In the genomic region with DNA sequence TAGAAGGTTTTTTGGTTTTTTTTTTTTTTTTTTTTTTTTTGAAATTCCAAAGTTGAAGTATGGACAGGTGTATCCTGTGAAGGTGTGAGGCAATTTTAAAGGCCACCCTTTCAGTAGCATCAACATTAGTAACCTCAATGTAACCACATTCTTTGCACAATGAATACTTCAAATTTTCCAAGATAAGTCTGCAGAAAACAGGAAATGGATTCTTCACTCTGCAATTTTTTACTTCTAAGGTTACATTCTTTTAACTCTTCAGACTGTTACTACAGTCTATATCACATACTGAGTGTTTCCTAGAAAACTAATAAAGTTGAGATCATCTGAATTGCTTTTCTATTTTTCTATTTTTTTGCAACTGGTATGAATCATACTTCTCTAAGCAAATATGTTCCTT, we compare ENCODE assay signal across 2 cellular contexts.
TF ChIP-seq lines count a peak whose summit lies in the region.

No MANE protein-coding gene starts in this region.

TF ChIP-seq in SK-N-SH treated with all-trans-retinoic acid at 6 μM for 48 hours, 23 proteins besides CTCF, POLR2A, EP300 and RAD21 (continued from another document):
- no peak for TF ChIP-seq SNAI2 (CRISPR knock-in tag; IDR thresholded peaks at IDR 0.05)
- no peak for TF ChIP-seq ZFP3 (CRISPR knock-in tag; IDR thresholded peaks at IDR 0.05)
- TF ChIP-seq ARNTL (CRISPR knock-in tag; IDR thresholded peaks at IDR 0.05; ENCODE audit: borderline replicate concordance, low read depth): no peak
- no peak for TF ChIP-seq ZFP30 (CRISPR knock-in tag; IDR thresholded peaks at IDR 0.05)
- no peak for TF ChIP-seq BACH2 (CRISPR knock-in tag; IDR thresholded peaks at IDR 0.05; ENCODE audit: borderline replicate concordance)
- TF ChIP-seq RARB (CRISPR knock-in tag; IDR thresholded peaks at IDR 0.05): no peak
- TF ChIP-seq TOX (CRISPR knock-in tag; IDR thresholded peaks at IDR 0.05; ENCODE audit: borderline replicate concordance): no peak
- no peak for TF ChIP-seq ISL1 (CRISPR knock-in tag; IDR thresholded peaks at IDR 0.05)
- TF ChIP-seq TSHZ2 (CRISPR knock-in tag; IDR thresholded peaks at IDR 0.05): no peak
- TF ChIP-seq PPARA (CRISPR knock-in tag; IDR thresholded peaks at IDR 0.05; ENCODE audit: borderline replicate concordance): no peak

TF ChIP-seq in SK-N-SH, 30 proteins besides CTCF, POLR2A, EP300 and RAD21 (continued from another document):
- TF ChIP-seq IRF3 (IDR thresholded peaks at IDR 0.05; ENCODE audit: low read depth, low read length): no peak
TF ChIP-seq in SK-N-SH: peak in this region for 0.
